10 cellular contexts compared by ENCODE assay signal in genomic region chr6:140062042-140063041, GRCh38.
DNase-seq lines count a peak whose midpoint lies in the region; ATAC-seq and TF ChIP-seq lines count a peak whose summit lies in the region.
"Had no signal": no experiment of that assay in that cellular context is flagged by ENCODE, and none has a peak within 500 bp of the region (broad histone marks: within the 10 kb centered on the region; RNA-seq: fewer than 3 reads in every experiment).

No MANE protein-coding gene starts in this region.

- peak; percentile 80 for ATAC-seq in omental fat pad (ENCODE audit: low FRiP score)
- ATAC-seq in HG02870 (IDR thresholded peaks at IDR 0.05; ENCODE audit: unreplicated experiment), result no peak

- DNase-seq in AG10803 (ENCODE audit: low read depth) (peak; percentile 99), NCI-H524 treated with DMSO at 0.1 percent for 48 hours (lab: John Stamatoyannopoulos, UW) (peak; percentile 5), epithelial cell of proximal tubule (ENCODE audit: low read depth) (peak; percentile 75), omental fat pad (ENCODE audit: low spot score) (peak; percentile 54), SKM-1 treated with dmso at 0.1 percent for 144 hours (lab: John Stamatoyannopoulos, UW; ENCODE audit: unreplicated experiment) (no peak), activated gamma-delta T cell treated with Interleukin-2 at 50 U/mL for 16 hours (no peak)
- DNase-seq in activated CD4-positive, alpha-beta T cell treated with anti-CD3 and anti-CD28 coated beads for 1 hour, result no peak
- DNase-seq: activated naive CD4-positive, alpha-beta T cell treated with Interleukin-2 at 50 U/mL for 16 hours; naive B cell had no signal

- TF ChIP-seq CTCF in AG10803 (conservative IDR thresholded peaks at IDR 0.05; ENCODE audit: low read length) (no peak), epithelial cell of proximal tubule (conservative IDR thresholded peaks at IDR 0.05; ENCODE audit: low read depth, low read length) (no peak), omental fat pad (IDR thresholded peaks at IDR 0.05) (no peak)

- H3K4me3 ChIP-seq in AG10803 (ENCODE audit: low read length) (no peak overlapping the region), epithelial cell of proximal tubule (ENCODE audit: low read depth, low read length) (no peak overlapping the region)

Comparison
In these comparisons a context has a peak if more than half of its experiments do, and no peak if none do; other contexts are left out.
1. DNase-seq: peak in AG10803 (single experiment), NCI-H524 treated with DMSO at 0.1 percent for 48 hours (single experiment), epithelial cell of proximal tubule (single experiment) and omental fat pad (single experiment); none in activated CD4-positive, alpha-beta T cell treated with anti-CD3 and anti-CD28 coated beads for 1 hour (single experiment), SKM-1 treated with dmso at 0.1 percent for 144 hours (single experiment) and activated gamma-delta T cell treated with Interleukin-2 at 50 U/mL for 16 hours (single experiment).